1 cellular context compared by ENCODE assay signal in the genomic region with DNA sequence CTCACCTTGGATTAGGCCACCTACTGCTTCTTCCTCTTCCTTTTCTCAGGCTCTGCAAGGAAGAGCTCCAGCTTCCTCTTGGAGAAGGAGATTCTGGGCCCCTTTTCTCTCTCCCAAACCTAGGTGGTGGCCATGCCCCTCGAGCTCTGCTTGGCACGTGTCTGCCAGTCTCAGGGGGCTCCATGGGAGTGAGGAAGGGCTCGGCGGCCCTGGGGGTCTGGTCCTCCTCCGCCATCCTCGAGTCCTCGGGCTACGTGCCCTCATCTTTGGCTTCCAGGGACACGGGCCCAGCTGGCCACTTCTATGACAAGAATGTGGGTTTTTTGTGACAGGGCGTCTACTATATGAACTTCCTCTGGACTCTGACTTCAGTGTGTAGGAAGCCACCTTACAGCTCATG.
TF ChIP-seq lines count a peak whose summit lies in the region.

No MANE protein-coding gene starts in this region.

TF ChIP-seq in HepG2, 621 proteins besides CTCF, POLR2A, EP300 and RAD21:
- TF ChIP-seq CHD2 (IDR thresholded peaks at IDR 0.05; ENCODE audit: low read depth, low read length) (no peak), AGO2 (optimal IDR thresholded peaks at IDR 0.05; ENCODE audit: low read depth, low read length) (peak; percentile 23), ZNF546 (CRISPR knock-in tag; conservative IDR thresholded peaks at IDR 0.05) (no peak)
